ENCODE assay signal across 8 cellular contexts in the genomic region with DNA sequence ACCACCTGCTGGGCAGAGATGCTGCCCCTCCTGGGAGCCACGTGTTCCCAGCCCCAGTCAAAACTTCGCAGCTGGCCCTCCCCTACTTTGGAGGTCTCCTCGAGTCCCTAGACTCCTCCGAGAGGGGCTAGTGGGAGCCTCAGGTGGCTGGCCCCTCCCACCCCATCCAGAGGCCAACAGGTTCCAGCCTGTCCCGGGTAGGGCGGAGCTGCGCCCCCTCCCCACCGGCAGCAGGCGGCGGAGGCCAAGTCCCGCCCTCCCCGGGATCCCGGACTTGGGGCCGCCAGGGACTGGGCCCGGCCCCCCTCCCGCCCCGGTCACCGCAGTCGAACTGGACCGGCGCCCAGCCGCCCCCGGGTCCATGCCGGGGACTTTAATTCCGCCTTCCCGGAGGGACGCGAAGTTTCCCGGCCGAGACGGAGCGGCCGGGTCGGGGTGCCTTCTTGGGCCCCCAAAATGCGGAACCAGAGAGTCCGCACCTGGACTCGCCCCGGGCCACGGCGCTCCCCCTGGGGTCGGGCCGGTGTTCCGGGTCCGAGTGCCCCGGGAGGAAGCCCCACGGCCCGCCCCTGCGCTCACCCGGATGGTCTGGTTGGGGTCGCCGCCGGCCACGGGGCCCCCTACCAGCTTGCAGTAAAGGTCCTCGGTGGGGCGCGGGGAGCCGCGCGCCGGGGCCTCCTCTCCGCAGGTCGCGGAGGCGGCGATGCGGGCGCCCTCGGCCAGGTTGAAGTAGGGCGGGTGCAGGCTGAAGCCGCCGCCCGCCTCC. TPM values are rescaled to one million over a fixed set of nuclear protein-coding genes. Genes with fewer than 3 reads are reported as not detected.
DNase-seq lines count a peak whose midpoint lies in the region; ATAC-seq and TF ChIP-seq lines count a peak whose summit lies in the region.

No MANE protein-coding gene starts in this region.

- ATAC-seq in GM19452 (IDR thresholded peaks at IDR 0.05; ENCODE audit: unreplicated experiment) (no peak), GM19467 (IDR thresholded peaks at IDR 0.05; ENCODE audit: unreplicated experiment) (no peak)

- peak; percentile 38 for DNase-seq in NCI-H2196 (lab: John Stamatoyannopoulos, UW; ENCODE audit: unreplicated experiment)
- no peak for DNase-seq in NCI-H2196 treated with DMSO at 0.1 percent for 48 hours (lab: John Stamatoyannopoulos, UW; ENCODE audit: unreplicated experiment)
- peak in 1 of 2 donors; percentile 82 for DNase-seq in cardiac muscle cell (ENCODE audit: low read depth in 1 of 2, low spot score in 1 of 2)
- no peak for DNase-seq in retinal pigment epithelial cell (ENCODE audit: low read depth)
- DNase-seq in cortex of kidney (lab: John Stamatoyannopoulos, UW), result no peak

- H3F3A ChIP-seq in SU-DHL-6 (ENCODE audit: insufficient read depth), result no peaks in the 10 kb centered on the region

- H4K20me1 ChIP-seq in SU-DHL-6 (ENCODE audit: low read depth, low read length), result no peaks in the 10 kb centered on the region

- no peaks in the 10 kb centered on the region for H3K79me2 ChIP-seq in SU-DHL-6 (ENCODE audit: insufficient read depth, low read length)

- peak overlapping the region; percentile 45 for H3K4me2 ChIP-seq in SU-DHL-6 (ENCODE audit: low read depth, low read length, poor library complexity, severe bottlenecking)

- H3K9me3 ChIP-seq in SU-DHL-6 (ENCODE audit: insufficient read depth, low read length) (no peaks in the 10 kb centered on the region), cardiac muscle cell (ENCODE audit: low read depth) (no peaks in the 10 kb centered on the region)

- H3K27me3 ChIP-seq in SU-DHL-6 (ENCODE audit: low read length), result no peaks in the 10 kb centered on the region
- H3K27me3 ChIP-seq in cardiac muscle cell, result no peaks in the 10 kb centered on the region

- H3K27ac ChIP-seq in SU-DHL-6 (ENCODE audit: low read depth, low read length), result no peak overlapping the region
- H3K27ac ChIP-seq in cardiac muscle cell, result peak overlapping the region; percentile 85

- peaks cover 60% of the 10 kb centered on the region for H3K4me1 ChIP-seq in cardiac muscle cell (ENCODE audit: low read depth)

- no peak for TF ChIP-seq CTCF in SU-DHL-6 (IDR thresholded peaks at IDR 0.05; ENCODE audit: insufficient read depth, low read length, poor library complexity, severe bottlenecking)
- TF ChIP-seq CTCF in cardiac muscle cell (IDR thresholded peaks at IDR 0.05; ENCODE audit: low read depth, low read length), result no peak
- TF ChIP-seq CTCF in retinal pigment epithelial cell (conservative IDR thresholded peaks at IDR 0.05; ENCODE audit: low read depth, low read length), result no peak

- H3K4me3 ChIP-seq in SU-DHL-6 (ENCODE audit: insufficient read depth, low read length, poor library complexity, severe bottlenecking) (peak overlapping the region; percentile 36), cardiac muscle cell (peak overlapping the region; percentile 87), retinal pigment epithelial cell (ENCODE audit: low read length) (peak overlapping the region; percentile 86)

- no peak overlapping the region for H2AFZ ChIP-seq in SU-DHL-6 (ENCODE audit: low read depth, low read length, severe bottlenecking)

- H3K36me3 ChIP-seq in SU-DHL-6 (ENCODE audit: low read length), result no peaks in the 10 kb centered on the region
- H3K36me3 ChIP-seq in cardiac muscle cell, result no peaks in the 10 kb centered on the region

- peak overlapping the region; percentile 30; the same call in 1 of the 2 replicates for H3K9ac ChIP-seq in SU-DHL-6 (ENCODE audit: low read length)

- no peaks in the 10 kb centered on the region for H3K9me2 ChIP-seq in SU-DHL-6 (replicated peaks; ENCODE audit: insufficient read depth, low read length)

RNA-seq across cellular contexts. Expression of a gene that starts 0.6 kb away (rescaled TPM):
- 103 and 162 TPM in 2 replicates for total RNA-seq in cardiac muscle cell
- polyA plus RNA-seq in cardiac muscle cell, result 168 and 214 TPM in 2 replicates

RNA-seq across cellular contexts. Expression of a gene that starts 20.4 kb away (rescaled TPM):
- total RNA-seq in cardiac muscle cell, result 839 and 997 TPM in 2 replicates
- polyA plus RNA-seq in cardiac muscle cell, result 374 and 378 TPM in 2 replicates

RNA-seq across cellular contexts. Expression of a gene that starts 40.5 kb away (rescaled TPM):
- 15.5 and 17.9 TPM in 2 replicates for total RNA-seq in cardiac muscle cell
- 21.4 and 23.8 TPM in 2 replicates for polyA plus RNA-seq in cardiac muscle cell

Comparison
In these comparisons a context has a peak if more than half of its experiments do, and no peak if none do; other contexts are left out.
1. H3K4me3 ChIP-seq: peak in every context shown above with its lines; median percentile 87 in cardiac muscle cell; 86 in retinal pigment epithelial cell; 36 in SU-DHL-6.